ENCODE assay signal across 8 cellular contexts in the genomic region with DNA sequence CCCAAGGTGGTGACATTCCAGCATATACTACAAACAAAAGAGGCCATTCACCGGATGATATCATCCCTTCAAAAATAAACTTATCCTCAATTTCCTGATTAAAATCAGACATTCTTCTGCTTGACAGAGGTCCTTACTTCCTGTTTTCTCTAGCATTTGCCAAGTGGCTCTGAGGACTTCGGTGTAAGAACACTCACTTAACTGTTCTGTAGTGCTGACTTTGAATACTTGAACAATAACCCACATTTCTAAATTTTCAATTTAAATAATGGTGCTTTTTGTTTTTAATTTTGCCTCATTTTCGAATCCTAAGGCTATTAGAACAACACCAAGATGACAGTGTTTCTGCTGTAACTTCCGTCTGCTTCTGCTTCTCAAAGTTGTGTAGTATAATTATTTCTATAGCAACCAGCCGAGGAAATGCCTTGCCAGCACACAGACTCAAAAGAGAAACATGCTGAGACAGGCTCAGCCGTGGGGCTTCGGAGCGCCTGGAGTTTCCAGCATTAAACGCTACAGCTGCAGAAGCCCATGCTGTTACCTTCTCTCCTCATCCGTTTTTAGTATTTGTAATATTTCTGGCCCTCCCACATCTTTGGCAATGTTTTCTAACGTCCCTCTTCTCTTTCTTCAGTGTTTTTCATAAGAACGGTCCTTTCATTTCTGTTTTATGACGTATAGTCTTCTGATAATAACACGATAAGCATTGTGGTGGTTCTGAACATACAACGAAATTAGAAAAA. TPM values are rescaled to one million over a fixed set of nuclear protein-coding genes. Genes with fewer than 3 reads are reported as not detected.
DNase-seq lines count a peak whose midpoint lies in the region; ATAC-seq, FAIRE-seq and TF ChIP-seq lines count a peak whose summit lies in the region.

No MANE protein-coding gene starts in this region.

- FAIRE-seq in urothelium cell line (lab: Jason Lieb, UNC), result no peak

- 5 to 13% methylated on average over 15 of the region's 15 CpGs for WGBS in heart right ventricle, 2 donors

- no peaks in the 10 kb centered on the region for H3K9me2 ChIP-seq in DOHH2 (replicated peaks; ENCODE audit: control insufficient read depth, low read length)

- intact Hi-C loops in heart right ventricle (cut with DNase I), result loop anchor here in 2 of 10 donors (2.0 to 5.0 kb wide), 2 partner anchors 21 to 50 kb away; no protein-coding TSS in a partner anchor

- 0 out of 2 replicates have a peak overlapping the region, but pooled peaks have one; percentile 1 for H3K27ac ChIP-seq in DOHH2 (ENCODE audit: low read depth, low read length)
- H3K27ac ChIP-seq in heart right ventricle, result peak overlapping the region; percentile 14 to 91 (median 80)

- H3K9me3 ChIP-seq in DOHH2 (ENCODE audit: control insufficient read depth, insufficient read depth, low read length) (no peaks in the 10 kb centered on the region), heart right ventricle (no peaks in the 10 kb centered on the region)

- H4K20me1 ChIP-seq in DOHH2 (ENCODE audit: control insufficient read depth, insufficient read depth, low read depth, low read length), result no peaks in the 10 kb centered on the region

- peak overlapping the region; percentile 44 for H3K4me2 ChIP-seq in DOHH2 (ENCODE audit: low read length)

- H3K27me3 ChIP-seq in DOHH2 (ENCODE audit: control insufficient read depth, low read length) (peaks cover 4% of the 10 kb centered on the region), heart right ventricle (no peaks in the 10 kb centered on the region)

- peak; percentile 95 for ATAC-seq in GM21723 (IDR thresholded peaks at IDR 0.05; ENCODE audit: unreplicated experiment)
- peak; percentile 38 to 96 (median 94) for ATAC-seq in heart right ventricle

- H3K36me3 ChIP-seq in DOHH2 (ENCODE audit: control insufficient read depth, low read length) (no peaks in the 10 kb centered on the region), heart right ventricle (no peaks in the 10 kb centered on the region)

- no peaks in the 10 kb centered on the region for H3K79me2 ChIP-seq in DOHH2 (ENCODE audit: control insufficient read depth, low read length)

- H3K4me3 ChIP-seq in DOHH2 (ENCODE audit: low read length) (peak overlapping the region; percentile 28), heart right ventricle (peak overlapping the region; percentile 8 to 64 (median 52))

- TF ChIP-seq CTCF in DOHH2 (IDR thresholded peaks at IDR 0.05; ENCODE audit: low read depth, low read length, poor library complexity, severe bottlenecking), result no peak
- TF ChIP-seq CTCF in heart right ventricle (IDR thresholded peaks at IDR 0.05), result no peak

- peaks cover 21% of the 10 kb centered on the region for H3K4me1 ChIP-seq in DOHH2 (ENCODE audit: control insufficient read depth, low read length)
- H3K4me1 ChIP-seq in heart right ventricle, result peaks cover 0 to 29% (median 12%) of the 10 kb centered on the region in 9 donors

- peak; percentile 86 to 89 for DNase-seq in Kasumi-1 (lab: John Stamatoyannopoulos, UW)
- peak; percentile 72 for DNase-seq in SW480 (ENCODE audit: low spot score)
- DNase-seq in amniotic epithelial cell (ENCODE audit: low read depth), result peak; percentile 82
- DNase-seq in heart right ventricle, result peak; percentile 54 to 79
- peak; percentile 83 for DNase-seq in pulmonary artery endothelial cell (ENCODE audit: low read depth, low spot score)
- DNase-seq in urothelium cell line (ENCODE audit: low spot score), result peak; percentile 58

- no peaks in the 10 kb centered on the region for H3F3A ChIP-seq in DOHH2 (ENCODE audit: control insufficient read depth, insufficient read depth)

RNA-seq across cellular contexts. Expression of gene ANXA1, which starts 19.5 kb away (rescaled TPM):
- total RNA-seq in heart right ventricle (100 to 1,000 TPM in 1 of 10 donors, 10 to 100 TPM in 9; 21.1 to 126 (median 38.5) TPM), pulmonary artery endothelial cell (472 and 750 TPM in 2 replicates)
- polyA plus RNA-seq in heart right ventricle, result 100 to 1,000 TPM in 1 of 2 donors, 10 to 100 TPM in 1; 89.9 to 108 TPM

Comparison
In these comparisons a context has a peak if more than half of its experiments do, and no peak if none do; other contexts are left out.
1. Peak in every context shown above with its lines: DNase-seq, ATAC-seq, H3K4me3 ChIP-seq and H3K27ac ChIP-seq.